ENCODE assay signal across 9 cellular contexts in the genomic region with DNA sequence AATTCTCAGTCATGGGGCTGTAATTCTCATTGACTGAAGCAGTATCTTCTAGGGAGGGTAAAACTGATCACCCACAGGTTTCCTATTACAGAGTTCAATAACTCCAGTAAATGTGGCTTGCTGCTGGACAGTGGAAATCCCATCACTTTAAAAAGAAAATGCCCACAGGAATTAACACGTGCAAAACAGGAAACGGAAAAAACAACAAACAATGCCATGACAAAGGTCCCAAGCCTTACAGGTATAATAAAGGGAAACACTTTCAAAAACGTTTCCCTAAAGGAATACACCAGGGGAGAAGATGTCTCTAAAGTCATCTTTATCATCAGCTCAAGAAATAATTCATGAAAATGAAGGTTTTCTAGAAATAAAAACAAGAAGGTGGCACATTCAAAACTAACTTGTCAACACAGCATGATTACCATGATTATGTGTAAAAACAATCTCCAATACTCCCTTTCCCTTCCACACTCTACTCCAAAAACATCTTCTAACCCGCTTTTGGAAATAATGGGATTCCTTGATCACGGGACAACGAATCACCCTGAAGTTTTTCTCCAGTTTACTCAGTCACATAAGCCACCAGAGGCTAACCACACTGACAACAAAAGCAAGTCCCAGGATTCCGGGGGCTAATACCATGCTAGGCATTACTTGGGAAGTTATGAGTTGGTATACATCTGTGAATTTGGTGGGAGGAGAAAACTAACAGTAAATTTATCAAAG.
DNase-seq lines count a peak whose midpoint lies in the region; ATAC-seq and TF ChIP-seq lines count a peak whose summit lies in the region.
"Had no signal": no experiment of that assay in that cellular context is flagged by ENCODE, and none has a peak within 500 bp of the region (broad histone marks: within the 10 kb centered on the region; RNA-seq: fewer than 3 reads in every experiment).

No MANE protein-coding gene starts in this region.

- no peak for TF ChIP-seq CTCF in fibroblast of villous mesenchyme (IDR thresholded peaks at IDR 0.05; ENCODE audit: insufficient read depth, low read depth, low read length)

- DNase-seq in fibroblast of villous mesenchyme (ENCODE audit: low read depth): peak; percentile 53
- DNase-seq in stimulated activated naive B cell treated with anti-CD40 and anti-IgM and Interleukin-4, amounts not matched to agents 10 μg/mL and 1 μg/mL and 100 μg/mL, for 72 hours: no peak
- no peak for DNase-seq in DMS53 (lab: John Stamatoyannopoulos, UW)
- no peak for DNase-seq in activated naive CD4-positive, alpha-beta T cell treated with anti-CD3 and anti-CD28 coated beads for 36 hours
- no peak for DNase-seq in activated T-cell treated with anti-CD3 and anti-CD28 coated beads, Interleukin-2, amount 50 U/mL, for 1 hour
- DNase-seq: activated gamma-delta T cell treated with Interleukin-2 at 50 U/mL for 16 hours had no signal

- peaks cover 21% of the 10 kb centered on the region for H3K27me3 Mint-ChIP-seq in IgD-negative memory B cell
- no peaks in the 10 kb centered on the region for H3K27me3 Mint-ChIP-seq in stimulated activated naive B cell treated with anti-CD40 and anti-IgM and Interleukin-4, amounts not matched to agents 10 μg/mL and 1 μg/mL and 100 μg/mL, for 72 hours
- peaks cover 23% of the 10 kb centered on the region for H3K27me3 Mint-ChIP-seq in activated naive CD4-positive, alpha-beta T cell treated with anti-CD3 and anti-CD28 coated beads for 36 hours (ENCODE audit: low read depth)

- intact Hi-C loops in activated naive CD4-positive, alpha-beta T cell treated with anti-CD3 and anti-CD28 coated beads for 36 hours (cut with micrococcal nuclease): loop anchor here (10.0 kb wide), 2 partner anchors 55 to 185 kb away; no protein-coding TSS in a partner anchor

- H3K9me3 Mint-ChIP-seq in IgD-negative memory B cell: no peaks in the 10 kb centered on the region
- H3K9me3 Mint-ChIP-seq in stimulated activated naive B cell treated with anti-CD40 and anti-IgM and Interleukin-4, amounts not matched to agents 10 μg/mL and 1 μg/mL and 100 μg/mL, for 72 hours: no peaks in the 10 kb centered on the region
- no peaks in the 10 kb centered on the region for H3K9me3 Mint-ChIP-seq in activated naive CD4-positive, alpha-beta T cell treated with anti-CD3 and anti-CD28 coated beads for 36 hours

- peak overlapping the region; percentile 47 to 80 (median 77) for H3K4me3 Mint-ChIP-seq in IgD-negative memory B cell
- peak overlapping the region; percentile 57 to 73 for H3K4me3 Mint-ChIP-seq in stimulated activated naive B cell treated with anti-CD40 and anti-IgM and Interleukin-4, amounts not matched to agents 10 μg/mL and 1 μg/mL and 100 μg/mL, for 72 hours
- no peak overlapping the region for H3K4me3 Mint-ChIP-seq in activated naive CD4-positive, alpha-beta T cell treated with anti-CD3 and anti-CD28 coated beads for 36 hours

- peak overlapping the region; percentile 52 for H3K4me3 ChIP-seq in fibroblast of villous mesenchyme (ENCODE audit: low read depth, low read length)

- ATAC-seq in GM19452 (IDR thresholded peaks at IDR 0.05; ENCODE audit: unreplicated experiment): peak; percentile 32
- ATAC-seq in stimulated activated naive B cell treated with anti-CD40 and anti-IgM and Interleukin-4, amounts not matched to agents 10 μg/mL and 1 μg/mL and 100 μg/mL, for 72 hours (replicated peaks): no peak
- ATAC-seq in HG03025 (IDR thresholded peaks at IDR 0.05; ENCODE audit: low FRiP score, unreplicated experiment): no peak

- peaks cover 12 to 36% (median 26%) of the 10 kb centered on the region in 3 donors for H3K4me1 Mint-ChIP-seq in IgD-negative memory B cell
- peaks cover 36 to 60% of the 10 kb centered on the region in 2 donors for H3K4me1 Mint-ChIP-seq in stimulated activated naive B cell treated with anti-CD40 and anti-IgM and Interleukin-4, amounts not matched to agents 10 μg/mL and 1 μg/mL and 100 μg/mL, for 72 hours
- peaks cover 5% of the 10 kb centered on the region for H3K4me1 Mint-ChIP-seq in activated naive CD4-positive, alpha-beta T cell treated with anti-CD3 and anti-CD28 coated beads for 36 hours (ENCODE audit: low read depth)

- H3K36me3 Mint-ChIP-seq in IgD-negative memory B cell: no peaks in the 10 kb centered on the region
- H3K36me3 Mint-ChIP-seq in stimulated activated naive B cell treated with anti-CD40 and anti-IgM and Interleukin-4, amounts not matched to agents 10 μg/mL and 1 μg/mL and 100 μg/mL, for 72 hours: no peaks in the 10 kb centered on the region
- no peaks in the 10 kb centered on the region for H3K36me3 Mint-ChIP-seq in activated naive CD4-positive, alpha-beta T cell treated with anti-CD3 and anti-CD28 coated beads for 36 hours (ENCODE audit: low read depth)

- CTCF ChIA-PET in activated naive CD4-positive, alpha-beta T cell treated with anti-CD3 and anti-CD28 coated beads for 36 hours (lab: Charles Lee): no interaction called here

- H3K27ac Mint-ChIP-seq in IgD-negative memory B cell: peak overlapping the region in 2 of 3 donors; percentile 29 to 72
- H3K27ac Mint-ChIP-seq in stimulated activated naive B cell treated with anti-CD40 and anti-IgM and Interleukin-4, amounts not matched to agents 10 μg/mL and 1 μg/mL and 100 μg/mL, for 72 hours: peak overlapping the region; percentile 70
- H3K27ac Mint-ChIP-seq in activated naive CD4-positive, alpha-beta T cell treated with anti-CD3 and anti-CD28 coated beads for 36 hours: no peak overlapping the region
